1 cellular context compared by ENCODE assay signal in genomic region chr6:89353118-89353556, GRCh38.
TF ChIP-seq lines count a peak whose summit lies in the region.

No MANE protein-coding gene starts in this region.

TF ChIP-seq in K562, 482 proteins besides CTCF, POLR2A, EP300 and RAD21 (continued from another document):
- TF ChIP-seq DLX4 (CRISPR knock-in tag; IDR thresholded peaks at IDR 0.05) (no peak), ZNF431 (CRISPR knock-in tag; IDR thresholded peaks at IDR 0.05) (no peak), STAG1 (CRISPR knock-in tag; IDR thresholded peaks at IDR 0.05; ENCODE audit: borderline replicate concordance) (no peak), GTF2E2 (tag; IDR thresholded peaks at IDR 0.05) (0 out of 2 replicates have a peak, but pooled peaks have one; percentile 67), SPI1 (IDR thresholded peaks at IDR 0.05; ENCODE audit: borderline replicate concordance, low read depth, low read length) (no peak), ETV5 (CRISPR knock-in tag; IDR thresholded peaks at IDR 0.05; ENCODE audit: low read depth) (no peak), CBX3 (IDR thresholded peaks at IDR 0.05; ENCODE audit: borderline replicate concordance in 1 of 2, low read length in 2 of 2) (no peak), PRPF4 (IDR thresholded peaks at IDR 0.05; ENCODE audit: insufficient read depth, low read depth, low read length, poor library complexity, severe bottlenecking) (no peak), ZBTB8A (IDR thresholded peaks at IDR 0.05; ENCODE audit: partially characterized antibody) (no peak), NFATC3 (IDR thresholded peaks at IDR 0.05) (no peak), FUS (optimal IDR thresholded peaks at IDR 0.05; ENCODE audit: low read depth, low read length) (no peak), TGIF2 (CRISPR knock-in tag; IDR thresholded peaks at IDR 0.05) (no peak), KAT7 (CRISPR knock-in tag; IDR thresholded peaks at IDR 0.05; ENCODE audit: borderline replicate concordance) (no peak), GTF2A2 (tag; IDR thresholded peaks at IDR 0.05) (no peak), ZNF780A (CRISPR knock-in tag; IDR thresholded peaks at IDR 0.05) (no peak), HNRNPLL (IDR thresholded peaks at IDR 0.05; ENCODE audit: low read depth, low read length, poor library complexity, severe bottlenecking) (no peak), FOS (IDR thresholded peaks at IDR 0.05; ENCODE audit: extremely low read depth, insufficient read length) (no peak), SIN3A (IDR thresholded peaks at IDR 0.05; ENCODE audit: borderline replicate concordance in 2 of 2, control insufficient read depth in 1 of 2, low read depth in 2 of 2, low read length in 2 of 2) (no peak), RBFOX2 (IDR thresholded peaks at IDR 0.05; ENCODE audit: low read depth, low read length) (peak; percentile 72; the same call in 1 of the 2 replicates), HMBOX1 (IDR thresholded peaks at IDR 0.05) (no peak), ZBTB12 (CRISPR knock-in tag; IDR thresholded peaks at IDR 0.05) (no peak), HCFC1 (IDR thresholded peaks at IDR 0.05; ENCODE audit: low read depth, low read length) (no peak), ZNF444 (CRISPR knock-in tag; IDR thresholded peaks at IDR 0.05) (no peak), SREBF1 (IDR thresholded peaks at IDR 0.05; ENCODE audit: borderline replicate concordance, low read depth, low read length) (no peak), HSF4 (CRISPR knock-in tag; IDR thresholded peaks at IDR 0.05; ENCODE audit: borderline replicate concordance) (no peak), NBN (IDR thresholded peaks at IDR 0.05; ENCODE audit: low read depth) (no peak), ZNF740 (CRISPR knock-in tag; IDR thresholded peaks at IDR 0.05) (no peak), ZNF740 (tag; IDR thresholded peaks at IDR 0.05) (no peak), ZNF707 (CRISPR knock-in tag; conservative IDR thresholded peaks at IDR 0.05) (no peak), RFX7 (CRISPR knock-in tag; IDR thresholded peaks at IDR 0.05) (no peak), BCL6 (CRISPR knock-in tag; IDR thresholded peaks at IDR 0.05) (no peak), RNF2 (IDR thresholded peaks at IDR 0.05) (no peak), ZNF57 (CRISPR knock-in tag; IDR thresholded peaks at IDR 0.05) (no peak), NFYB (IDR thresholded peaks at IDR 0.05; ENCODE audit: extremely low read depth, insufficient read length) (no peak), ESRRB (CRISPR knock-in tag; IDR thresholded peaks at IDR 0.05; ENCODE audit: borderline replicate concordance) (no peak), ZC3H4 (CRISPR knock-in tag; IDR thresholded peaks at IDR 0.05; ENCODE audit: borderline replicate concordance) (0 out of 2 replicates have a peak, but pooled peaks have one; percentile 37)
- TF ChIP-seq, protein P1, sequence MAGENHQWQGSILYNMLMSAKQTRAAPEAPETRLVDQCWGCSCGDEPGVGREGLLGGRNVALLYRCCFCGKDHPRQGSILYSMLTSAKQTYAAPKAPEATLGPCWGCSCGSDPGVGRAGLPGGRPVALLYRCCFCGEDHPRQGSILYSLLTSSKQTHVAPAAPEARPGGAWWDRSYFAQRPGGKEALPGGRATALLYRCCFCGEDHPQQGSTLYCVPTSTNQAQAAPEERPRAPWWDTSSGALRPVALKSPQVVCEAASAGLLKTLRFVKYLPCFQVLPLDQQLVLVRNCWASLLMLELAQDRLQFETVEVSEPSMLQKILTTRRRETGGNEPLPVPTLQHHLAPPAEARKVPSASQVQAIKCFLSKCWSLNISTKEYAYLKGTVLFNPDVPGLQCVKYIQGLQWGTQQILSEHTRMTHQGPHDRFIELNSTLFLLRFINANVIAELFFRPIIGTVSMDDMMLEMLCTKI (IDR thresholded peaks at IDR 0.05; ENCODE audit: partially characterized antibody): no peak
- TF ChIP-seq, protein P2, sequence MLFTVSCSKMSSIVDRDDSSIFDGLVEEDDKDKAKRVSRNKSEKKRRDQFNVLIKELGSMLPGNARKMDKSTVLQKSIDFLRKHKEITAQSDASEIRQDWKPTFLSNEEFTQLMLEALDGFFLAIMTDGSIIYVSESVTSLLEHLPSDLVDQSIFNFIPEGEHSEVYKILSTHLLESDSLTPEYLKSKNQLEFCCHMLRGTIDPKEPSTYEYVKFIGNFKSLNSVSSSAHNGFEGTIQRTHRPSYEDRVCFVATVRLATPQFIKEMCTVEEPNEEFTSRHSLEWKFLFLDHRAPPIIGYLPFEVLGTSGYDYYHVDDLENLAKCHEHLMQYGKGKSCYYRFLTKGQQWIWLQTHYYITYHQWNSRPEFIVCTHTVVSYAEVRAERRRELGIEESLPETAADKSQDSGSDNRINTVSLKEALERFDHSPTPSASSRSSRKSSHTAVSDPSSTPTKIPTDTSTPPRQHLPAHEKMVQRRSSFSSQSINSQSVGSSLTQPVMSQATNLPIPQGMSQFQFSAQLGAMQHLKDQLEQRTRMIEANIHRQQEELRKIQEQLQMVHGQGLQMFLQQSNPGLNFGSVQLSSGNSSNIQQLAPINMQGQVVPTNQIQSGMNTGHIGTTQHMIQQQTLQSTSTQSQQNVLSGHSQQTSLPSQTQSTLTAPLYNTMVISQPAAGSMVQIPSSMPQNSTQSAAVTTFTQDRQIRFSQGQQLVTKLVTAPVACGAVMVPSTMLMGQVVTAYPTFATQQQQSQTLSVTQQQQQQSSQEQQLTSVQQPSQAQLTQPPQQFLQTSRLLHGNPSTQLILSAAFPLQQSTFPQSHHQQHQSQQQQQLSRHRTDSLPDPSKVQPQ (CRISPR knock-in tag; IDR thresholded peaks at IDR 0.05; ENCODE audit: borderline replicate concordance): no peak
- TF ChIP-seq, protein P3, sequence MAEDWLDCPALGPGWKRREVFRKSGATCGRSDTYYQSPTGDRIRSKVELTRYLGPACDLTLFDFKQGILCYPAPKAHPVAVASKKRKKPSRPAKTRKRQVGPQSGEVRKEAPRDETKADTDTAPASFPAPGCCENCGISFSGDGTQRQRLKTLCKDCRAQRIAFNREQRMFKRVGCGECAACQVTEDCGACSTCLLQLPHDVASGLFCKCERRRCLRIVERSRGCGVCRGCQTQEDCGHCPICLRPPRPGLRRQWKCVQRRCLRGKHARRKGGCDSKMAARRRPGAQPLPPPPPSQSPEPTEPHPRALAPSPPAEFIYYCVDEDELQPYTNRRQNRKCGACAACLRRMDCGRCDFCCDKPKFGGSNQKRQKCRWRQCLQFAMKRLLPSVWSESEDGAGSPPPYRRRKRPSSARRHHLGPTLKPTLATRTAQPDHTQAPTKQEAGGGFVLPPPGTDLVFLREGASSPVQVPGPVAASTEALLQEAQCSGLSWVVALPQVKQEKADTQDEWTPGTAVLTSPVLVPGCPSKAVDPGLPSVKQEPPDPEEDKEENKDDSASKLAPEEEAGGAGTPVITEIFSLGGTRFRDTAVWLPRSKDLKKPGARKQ (CRISPR knock-in tag; IDR thresholded peaks at IDR 0.05): peak; percentile 72
- TF ChIP-seq, protein P4, sequence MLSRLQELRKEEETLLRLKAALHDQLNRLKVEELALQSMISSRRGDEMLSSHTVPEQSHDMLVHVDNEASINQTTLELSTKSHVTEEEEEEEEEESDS (CRISPR knock-in tag; IDR thresholded peaks at IDR 0.05): no peak
- TF ChIP-seq, protein P5, sequence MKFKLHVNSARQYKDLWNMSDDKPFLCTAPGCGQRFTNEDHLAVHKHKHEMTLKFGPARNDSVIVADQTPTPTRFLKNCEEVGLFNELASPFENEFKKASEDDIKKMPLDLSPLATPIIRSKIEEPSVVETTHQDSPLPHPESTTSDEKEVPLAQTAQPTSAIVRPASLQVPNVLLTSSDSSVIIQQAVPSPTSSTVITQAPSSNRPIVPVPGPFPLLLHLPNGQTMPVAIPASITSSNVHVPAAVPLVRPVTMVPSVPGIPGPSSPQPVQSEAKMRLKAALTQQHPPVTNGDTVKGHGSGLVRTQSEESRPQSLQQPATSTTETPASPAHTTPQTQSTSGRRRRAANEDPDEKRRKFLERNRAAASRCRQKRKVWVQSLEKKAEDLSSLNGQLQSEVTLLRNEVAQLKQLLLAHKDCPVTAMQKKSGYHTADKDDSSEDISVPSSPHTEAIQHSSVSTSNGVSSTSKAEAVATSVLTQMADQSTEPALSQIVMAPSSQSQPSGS (CRISPR knock-in tag; IDR thresholded peaks at IDR 0.05): no peak
- TF ChIP-seq, protein P6, sequence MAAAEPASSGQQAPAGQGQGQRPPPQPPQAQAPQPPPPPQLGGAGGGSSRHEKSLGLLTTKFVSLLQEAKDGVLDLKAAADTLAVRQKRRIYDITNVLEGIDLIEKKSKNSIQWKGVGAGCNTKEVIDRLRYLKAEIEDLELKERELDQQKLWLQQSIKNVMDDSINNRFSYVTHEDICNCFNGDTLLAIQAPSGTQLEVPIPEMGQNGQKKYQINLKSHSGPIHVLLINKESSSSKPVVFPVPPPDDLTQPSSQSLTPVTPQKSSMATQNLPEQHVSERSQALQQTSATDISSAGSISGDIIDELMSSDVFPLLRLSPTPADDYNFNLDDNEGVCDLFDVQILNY (CRISPR knock-in tag; IDR thresholded peaks at IDR 0.05): no peak
